Comparison of ENCODE assay signal across 1 cellular context in genomic region chr16:30622455-30623032, GRCh38.
TF ChIP-seq lines count a peak whose summit lies in the region.

No MANE protein-coding gene starts in this region.

TF ChIP-seq in K562, 482 proteins besides CTCF, POLR2A, EP300 and RAD21:
- TF ChIP-seq GABPB1 (CRISPR knock-in tag; IDR thresholded peaks at IDR 0.05): no peak
- no peak for TF ChIP-seq MBD1 (CRISPR knock-in tag; IDR thresholded peaks at IDR 0.05)
- peak; percentile 30; the same call in 1 of the 2 replicates for TF ChIP-seq CBFA2T2 (conservative IDR thresholded peaks at IDR 0.05)
- TF ChIP-seq TAL1 (IDR thresholded peaks at IDR 0.05): peak; percentile 33; the same call in 1 of the 2 replicates
- TF ChIP-seq ZC3H4 (CRISPR knock-in tag; IDR thresholded peaks at IDR 0.05; ENCODE audit: borderline replicate concordance): no peak
- TF ChIP-seq CBFA2T3 (IDR thresholded peaks at IDR 0.05): peak; percentile 57
- 0 out of 2 replicates have a peak, but pooled peaks have one; percentile 7 for TF ChIP-seq CREM (IDR thresholded peaks at IDR 0.05; ENCODE audit: low read depth)
- no peak for TF ChIP-seq NCOA4 (IDR thresholded peaks at IDR 0.05; ENCODE audit: partially characterized antibody)
- TF ChIP-seq BCL6 (CRISPR knock-in tag; IDR thresholded peaks at IDR 0.05): no peak
- TF ChIP-seq ARID1B (IDR thresholded peaks at IDR 0.05): peak; percentile 47
- no peak for TF ChIP-seq GATAD2A (IDR thresholded peaks at IDR 0.05)
- no peak for TF ChIP-seq DACH1 (IDR thresholded peaks at IDR 0.05; ENCODE audit: partially characterized antibody)
- no peak for TF ChIP-seq SAFB (IDR thresholded peaks at IDR 0.05; ENCODE audit: borderline replicate concordance, low read depth, low read length)
- TF ChIP-seq ZFP30 (CRISPR knock-in tag; IDR thresholded peaks at IDR 0.05; ENCODE audit: borderline replicate concordance): no peak
- TF ChIP-seq TEAD4 (IDR thresholded peaks at IDR 0.05; ENCODE audit: low read length): 0 out of 2 replicates have a peak, but pooled peaks have one; percentile 41
- no peak for TF ChIP-seq TEAD4 (CRISPR knock-in tag; IDR thresholded peaks at IDR 0.05; ENCODE audit: borderline replicate concordance)
- TF ChIP-seq NFATC3 (IDR thresholded peaks at IDR 0.05): no peak
- TF ChIP-seq ZNF668 (CRISPR knock-in tag; IDR thresholded peaks at IDR 0.05): no peak
- no peak for TF ChIP-seq RBM15 (IDR thresholded peaks at IDR 0.05; ENCODE audit: insufficient read depth, low read length)
- peak; percentile 40; the same call in 1 of the 2 replicates for TF ChIP-seq TCF3 (CRISPR knock-in tag; IDR thresholded peaks at IDR 0.05)
- TF ChIP-seq ZZZ3 (IDR thresholded peaks at IDR 0.05): no peak
- no peak for TF ChIP-seq TEAD1 (CRISPR knock-in tag; IDR thresholded peaks at IDR 0.05)
- no peak for TF ChIP-seq AFF4 (CRISPR knock-in tag; IDR thresholded peaks at IDR 0.05)
